ENCODE assay signal across 8 cellular contexts in the genomic region with DNA sequence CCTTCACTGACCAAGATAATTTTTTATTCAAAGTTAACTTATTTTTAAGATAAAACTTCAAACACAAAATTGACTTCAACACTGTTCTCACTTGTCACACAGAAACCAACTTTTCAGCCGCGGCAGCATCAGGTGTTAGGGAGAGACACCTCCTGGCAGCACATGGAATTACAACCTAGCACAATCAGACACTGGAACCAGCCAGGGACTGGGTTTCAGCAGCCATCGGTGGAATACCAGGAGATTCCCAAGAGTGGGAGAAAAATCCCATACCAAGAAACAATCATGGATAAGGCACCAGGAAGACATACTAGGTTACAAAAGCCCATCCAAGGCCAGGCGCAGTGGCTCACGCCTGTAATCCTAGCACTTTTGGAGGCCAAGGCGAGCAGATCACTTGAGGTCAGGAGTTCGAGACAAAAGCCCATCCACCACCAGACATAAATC.
DNase-seq lines count a peak whose midpoint lies in the region; ATAC-seq and TF ChIP-seq lines count a peak whose summit lies in the region.

No MANE protein-coding gene starts in this region.

- TF ChIP-seq CTCF in WI38 (IDR thresholded peaks at IDR 0.05; ENCODE audit: low read depth, low read length) (peak; percentile 92), cardiac fibroblast (IDR thresholded peaks at IDR 0.05; ENCODE audit: low read depth, low read length) (peak; percentile 93)

- no peak for ATAC-seq in HG02840 (IDR thresholded peaks at IDR 0.05; ENCODE audit: low FRiP score, unreplicated experiment)

- peak; percentile 23 for DNase-seq in SKM-1 treated with dmso at 0.1 percent for 144 hours (lab: John Stamatoyannopoulos, UW; ENCODE audit: unreplicated experiment)
- no peak for DNase-seq in SKM-1 (lab: John Stamatoyannopoulos, UW; ENCODE audit: unreplicated experiment)
- DNase-seq in NCI-H146 treated with DMSO at 0.1 percent for 48 hours (lab: John Stamatoyannopoulos, UW; ENCODE audit: unreplicated experiment), result peak; percentile 36
- peak; percentile 81 to 85 for DNase-seq in cardiac fibroblast (ENCODE audit: low read depth in 2 of 2)
- peak; percentile 71 for DNase-seq in kidney glomerular epithelial cell (lab: John Stamatoyannopoulos, UW)
- peak; percentile 40 for DNase-seq in stimulated activated CD4-positive, alpha-beta T cell treated with anti-CD3 and anti-CD28 coated beads, Interleukin-2, amount 100 ng/mL, for 4 hours (ENCODE audit: low read depth)

- no peak overlapping the region for H3K4me3 ChIP-seq in WI38 (ENCODE audit: low read depth, low read length)
- no peak overlapping the region for H3K4me3 ChIP-seq in cardiac fibroblast (replicated peaks in 1 of 2; ENCODE audit: low read depth in 2 of 2, low read length in 2 of 2)
